In genomic region chr12:71746983-71747611, GRCh38 we compare ENCODE assay signal across 9 cellular contexts. TPM values are rescaled to one million over a fixed set of nuclear protein-coding genes. Genes with fewer than 3 reads are reported as not detected.
DNase-seq lines count a peak whose midpoint lies in the region; ATAC-seq and TF ChIP-seq lines count a peak whose summit lies in the region.
"Had no signal": no experiment of that assay in that cellular context is flagged by ENCODE, and none has a peak within 500 bp of the region (broad histone marks: within the 10 kb centered on the region; RNA-seq: fewer than 3 reads in every experiment).

No MANE protein-coding gene starts in this region.

- H3K4me3 Mint-ChIP-seq in CD14-positive monocyte: no peak overlapping the region
- H3K4me3 Mint-ChIP-seq: stimulated activated naive CD8-positive, alpha-beta T cell treated with anti-CD3 and anti-CD28 coated beads, Interleukin-15, Interleukin-2, amounts not matched to agents 100 ng/mL and 50 ng/mL, for 24 hours had no signal

- no peaks in the 10 kb centered on the region for H3K9me3 ChIP-seq in left lung

- TF ChIP-seq CTCF in CD14-positive monocyte (IDR thresholded peaks at IDR 0.05): peak; percentile 77
- TF ChIP-seq CTCF in VCaP (conservative IDR thresholded peaks at IDR 0.05): peak; percentile 88
- peak; percentile 59 to 67 for TF ChIP-seq CTCF in left lung (IDR thresholded peaks at IDR 0.05)

- intact Hi-C loops in CD14-positive monocyte (cut with micrococcal nuclease): loop anchor here (5.0 to 10.0 kb wide), 2 partner anchors 332 to 335 kb away; no protein-coding TSS in a partner anchor
- intact Hi-C loops in left lung (cut with DNase I): loop anchor here in 1 of 2 donors (10.0 kb wide), 1 partner anchor 332 kb away; no protein-coding TSS in a partner anchor

- ATAC-seq in GM18873 (IDR thresholded peaks at IDR 0.05; ENCODE audit: low FRiP score, unreplicated experiment) (peak; percentile 88), HG03060 (IDR thresholded peaks at IDR 0.05; ENCODE audit: low read depth, unreplicated experiment) (peak; percentile 90), left lung (peak; percentile 98)

- H3K27ac Mint-ChIP-seq in CD14-positive monocyte: no peak overlapping the region
- H3K27ac Mint-ChIP-seq: stimulated activated naive CD8-positive, alpha-beta T cell treated with anti-CD3 and anti-CD28 coated beads, Interleukin-15, Interleukin-2, amounts not matched to agents 100 ng/mL and 50 ng/mL, for 24 hours had no signal

- H3K36me3 Mint-ChIP-seq in CD14-positive monocyte: no peaks in the 10 kb centered on the region

- no peak for DNase-seq in CD14-positive monocyte (ENCODE audit: low spot score)
- peak; percentile 67 for DNase-seq in NCI-H2107 treated with DMSO at 0.1 percent for 48 hours (lab: John Stamatoyannopoulos, UW; ENCODE audit: unreplicated experiment)
- peak; percentile 76 for DNase-seq in cerebellar cortex (ENCODE audit: low spot score)
- no peak for DNase-seq in left lung
- DNase-seq in stimulated activated CD8-positive, alpha-beta memory T cell treated with anti-CD3 and anti-CD28 coated beads, Interleukin-12 subunit alpha, Interleukin-12 subunit beta, amount 100 ng/mL, for 4 hours (ENCODE audit: low read depth): peak; percentile 25

- H3K4me1 Mint-ChIP-seq in CD14-positive monocyte: no peaks in the 10 kb centered on the region

- H3K4me1 ChIP-seq in left lung: peaks cover 0 to 3% of the 10 kb centered on the region in 2 donors

- no peak overlapping the region for H3K4me3 ChIP-seq in left lung

- no peaks in the 10 kb centered on the region for H3K36me3 ChIP-seq in left lung

- no peaks in the 10 kb centered on the region for H3K9me3 Mint-ChIP-seq in CD14-positive monocyte
- H3K9me3 Mint-ChIP-seq: stimulated activated naive CD8-positive, alpha-beta T cell treated with anti-CD3 and anti-CD28 coated beads, Interleukin-15, Interleukin-2, amounts not matched to agents 100 ng/mL and 50 ng/mL, for 24 hours had no signal

- H3K27me3 ChIP-seq in left lung: peaks cover 0 to 8% of the 10 kb centered on the region in 2 donors

- peaks cover 7 to 16% (median 14%) of the 10 kb centered on the region in 3 donors for H3K27me3 Mint-ChIP-seq in CD14-positive monocyte (ENCODE audit: low read depth in 3 of 3)

- no peak overlapping the region for H3K27ac ChIP-seq in VCaP
- no peak overlapping the region for H3K27ac ChIP-seq in left lung

RNA-seq across cellular contexts. Expression of gene RAB21, which starts 7.6 kb away (rescaled TPM):
- 10 to 100 TPM; 31.1 to 36.0 TPM for polyA plus RNA-seq in CD14-positive monocyte
- 10 to 100 TPM; 71.9 to 77.7 TPM for total RNA-seq in left lung

Comparison
In these comparisons a context has a peak if more than half of its experiments do, and no peak if none do; other contexts are left out.
1. DNase-seq: peak in NCI-H2107 treated with DMSO at 0.1 percent for 48 hours (single experiment), cerebellar cortex (single experiment) and stimulated activated CD8-positive, alpha-beta memory T cell treated with anti-CD3 and anti-CD28 coated beads, Interleukin-12 subunit alpha, Interleukin-12 subunit beta, amount 100 ng/mL, for 4 hours (single experiment); none in CD14-positive monocyte (single experiment) and left lung (0 of 2).
2. Peak in every context shown above with its lines, with median percentiles within 50 percentile points of each other: CTCF ChIP-seq and ATAC-seq.